ENCODE assay signal across 8 cellular contexts in genomic region chr11:75668508-75669297, GRCh38. TPM values are rescaled to one million over a fixed set of nuclear protein-coding genes. Genes with fewer than 3 reads are reported as not detected.
DNase-seq lines count a peak whose midpoint lies in the region; ATAC-seq, FAIRE-seq and TF ChIP-seq lines count a peak whose summit lies in the region.

Gene MAP6, minus strand, starts transcription at chr11:75669038. Its CDS starts 669 bp downstream, at chr11:75668369.

- H3K4me1 ChIP-seq in BLaER1 (peaks cover 22% of the 10 kb centered on the region), HAP-1 (peaks cover 11% of the 10 kb centered on the region), H1 (replicated peaks in 1 of 4; ENCODE audit: control insufficient read depth in 3 of 4, insufficient read depth in 4 of 4, low read length in 3 of 4) (peaks cover 8 to 20% (median 9%) of the 10 kb centered on the region in 4 experiments), mesendoderm (ENCODE audit: control insufficient read depth, low read depth, low read length) (no peaks in the 10 kb centered on the region), suprapubic skin (peaks cover 21% of the 10 kb centered on the region)

- H4K20me1 ChIP-seq in BLaER1 (peaks cover 33% of the 10 kb centered on the region), H1 (replicated peaks in 1 of 2; ENCODE audit: control insufficient read depth in 1 of 2, insufficient read depth in 2 of 2, low read length in 2 of 2) (no peaks in the 10 kb centered on the region)

- H3K36me3 ChIP-seq in BLaER1: no peaks in the 10 kb centered on the region
- no peaks in the 10 kb centered on the region for H3K36me3 ChIP-seq in HAP-1 (replicated peaks)
- no peaks in the 10 kb centered on the region for H3K36me3 ChIP-seq in H1 (ENCODE audit: control insufficient read depth in 2 of 4, insufficient read depth in 4 of 4, low read length in 3 of 4)
- H3K36me3 ChIP-seq in mesendoderm (ENCODE audit: control insufficient read depth, insufficient read depth, low read length): no peaks in the 10 kb centered on the region
- H3K36me3 ChIP-seq in suprapubic skin: no peaks in the 10 kb centered on the region

- H2BK5ac ChIP-seq in H1 (ENCODE audit: low read depth, low read length) (no peak within 1 kb of the TSS), mesendoderm (ENCODE audit: low read length) (no peak within 1 kb of the TSS)

- no peak within 1 kb of the TSS for H3K27ac ChIP-seq in BLaER1
- no peak within 1 kb of the TSS for H3K27ac ChIP-seq in H1 (ENCODE audit: low read depth, low read length)
- H3K27ac ChIP-seq in mesendoderm (ENCODE audit: low read depth, low read length): no peak within 1 kb of the TSS
- no peak within 1 kb of the TSS for H3K27ac ChIP-seq in suprapubic skin

- H3K27me3 ChIP-seq in BLaER1 (peaks cover 70% of the 10 kb centered on the region), HAP-1 (ENCODE audit: low read depth) (peaks cover 34% of the 10 kb centered on the region), H1 (replicated peaks in 1 of 4; ENCODE audit: control insufficient read depth in 3 of 4, extremely low read depth in 1 of 4, insufficient read depth in 3 of 4, low read length in 3 of 4) (peaks cover 43 to 75% (median 64%) of the 10 kb centered on the region in 4 experiments), mesendoderm (ENCODE audit: insufficient read depth, low read length, poor library complexity) (peaks cover 53% of the 10 kb centered on the region), suprapubic skin (peaks cover 64% of the 10 kb centered on the region)

- no peak within 1 kb of the TSS for H2BK20ac ChIP-seq in H1 (ENCODE audit: low read length)

- no peak within 1 kb of the TSS for H2BK12ac ChIP-seq in H1 (ENCODE audit: low read depth, low read length)

- H3K23me2 ChIP-seq in H1 (ENCODE audit: low read depth, low read length): peaks cover 15% of the 10 kb centered on the region; the same call in 1 of the 2 replicates

- no peaks in the 10 kb centered on the region for H3K79me2 ChIP-seq in H1 (ENCODE audit: control insufficient read depth in 1 of 2, insufficient read depth in 2 of 2, low read length in 2 of 2)
- no peaks in the 10 kb centered on the region for H3K79me2 ChIP-seq in mesendoderm (ENCODE audit: control insufficient read depth, insufficient read depth, low read length)

- H3K56ac ChIP-seq in H1 (replicated peaks; ENCODE audit: insufficient read length, low read depth, low read length): no peak within 1 kb of the TSS
- no peak within 1 kb of the TSS for H3K56ac ChIP-seq in mesendoderm (ENCODE audit: low read length)

- peaks cover 6% of the 10 kb centered on the region; the same call in 1 of the 2 replicates for H3K9me3 ChIP-seq in BLaER1
- no peaks in the 10 kb centered on the region for H3K9me3 ChIP-seq in HAP-1
- H3K9me3 ChIP-seq in H1 (ENCODE audit: insufficient read depth in 2 of 2, low read depth in 1 of 2, low read length in 1 of 2): peaks cover 0 to 1% of the 10 kb centered on the region in 2 experiments; a peak in 1 of 4 replicates
- H3K9me3 ChIP-seq in suprapubic skin: no peaks in the 10 kb centered on the region

- FAIRE-seq in H1 (lab: Jason Lieb, UNC): no peak

- POLR2A ChIA-PET in H1 (lab: Charles Lee; ENCODE audit: partially characterized antibody): interaction anchor here (2.0 to 2.7 kb wide), 2 partner anchors 85 to 95 kb away, joined by 5 to 6 read pairs; no protein-coding TSS in a partner anchor

- no peak; a peak in 2 of 4 replicates for TF ChIP-seq RAD21 in H1 (IDR thresholded peaks at IDR 0.05 in 1 of 2, conservative IDR thresholded peaks at IDR 0.05 in 1 of 2; ENCODE audit: low read depth in 2 of 2, low read length in 2 of 2)

- H4K5ac ChIP-seq in H1 (ENCODE audit: insufficient read length, low read depth, low read length) (no peak within 1 kb of the TSS), mesendoderm (ENCODE audit: low read length) (no peak within 1 kb of the TSS)

- peak in 1 of 3 experiments; percentile 8; a peak in 1 of 4 replicates for TF ChIP-seq CTCF in H1 (IDR thresholded peaks at IDR 0.05; ENCODE audit: control extremely low read depth in 1 of 3, insufficient read depth in 1 of 3, low read depth in 1 of 3, low read length in 3 of 3)
- TF ChIP-seq CTCF in suprapubic skin (IDR thresholded peaks at IDR 0.05): no peak

- no peak within 1 kb of the TSS for H3K23ac ChIP-seq in H1 (ENCODE audit: insufficient read length)
- no peak within 1 kb of the TSS for H3K23ac ChIP-seq in mesendoderm (ENCODE audit: low read length)

- TF ChIP-seq EP300 in H1 (IDR thresholded peaks at IDR 0.05; ENCODE audit: borderline replicate concordance in 1 of 2, low read depth in 2 of 2, low read length in 2 of 2) (no peak), suprapubic skin (IDR thresholded peaks at IDR 0.05) (no peak)

- H3K4me3 ChIP-seq in BLaER1 (peak within 1 kb of the TSS; percentile 66), HAP-1 (peak within 1 kb of the TSS; percentile 26), H1 (ENCODE audit: extremely low read depth in 1 of 4, insufficient read depth in 2 of 4, low read depth in 3 of 4, low read length in 4 of 4) (peak within 1 kb of the TSS; percentile 32 to 66 (median 45)), mesendoderm (ENCODE audit: low read length) (no peak within 1 kb of the TSS), suprapubic skin (peak within 1 kb of the TSS; percentile 49)

- DNase-seq in HAP-1 (ENCODE audit: low spot score in 2 of 2): peak; percentile 39 to 70
- peak; percentile 61 for DNase-seq in SW480 (ENCODE audit: low spot score)
- DNase-seq in H1 (ENCODE audit: low read depth in 1 of 2, low spot score in 2 of 2): peak in 1 of 2 experiments; percentile 72
- peak; percentile 44 for DNase-seq in mesendoderm
- no peak for DNase-seq in suprapubic skin (ENCODE audit: low spot score in 2 of 2)
- DNase-seq in NCI-H2029 treated with DMSO at 0.1 percent for 48 hours (lab: John Stamatoyannopoulos, UW): no peak

- H4K91ac ChIP-seq in H1 (replicated peaks; ENCODE audit: insufficient read length, low read length): no peak within 1 kb of the TSS

- H2AFZ ChIP-seq in H1 (ENCODE audit: low read length): no peak within 1 kb of the TSS

- H4K8ac ChIP-seq in H1 (ENCODE audit: extremely low read depth, insufficient read depth, low read length) (no peak within 1 kb of the TSS; the same call in 1 of the 2 replicates), mesendoderm (ENCODE audit: low read depth, low read length) (no peak within 1 kb of the TSS)

- peak within 1 kb of the TSS; percentile 98 for H3K4me2 ChIP-seq in BLaER1
- H3K4me2 ChIP-seq in H1 (ENCODE audit: insufficient read depth in 1 of 2, low read depth in 2 of 2, low read length in 2 of 2): peak within 1 kb of the TSS; percentile 79 to 82
- H3K4me2 ChIP-seq in mesendoderm (ENCODE audit: low read length): peak within 1 kb of the TSS; percentile 21

- H3K79me1 ChIP-seq in H1 (ENCODE audit: low read depth, low read length) (no peaks in the 10 kb centered on the region), mesendoderm (ENCODE audit: low read length) (no peaks in the 10 kb centered on the region)

- in situ Hi-C loops in HAP-1 (cut with MboI; ENCODE audit: low sequenced_read_pairs): no loop called here

- TF ChIP-seq POLR2A in H1 (IDR thresholded peaks at IDR 0.05; ENCODE audit: control extremely low read depth in 1 of 2, low read depth in 2 of 2, low read length in 2 of 2): no peak
- TF ChIP-seq POLR2A in suprapubic skin (IDR thresholded peaks at IDR 0.05): no peak

- H3K4ac ChIP-seq in H1 (replicated peaks; ENCODE audit: insufficient read length, low read depth, low read length) (no peak within 1 kb of the TSS), mesendoderm (ENCODE audit: low read depth, low read length) (no peak within 1 kb of the TSS)

- no peak within 1 kb of the TSS for H3K14ac ChIP-seq in H1 (ENCODE audit: insufficient read length)

- H2AK5ac ChIP-seq in H1 (ENCODE audit: low read depth, low read length): no peak within 1 kb of the TSS
- no peak within 1 kb of the TSS for H2AK5ac ChIP-seq in mesendoderm (ENCODE audit: low read length)

- H2BK120ac ChIP-seq in H1 (replicated peaks; ENCODE audit: low read depth, low read length) (no peak within 1 kb of the TSS), mesendoderm (ENCODE audit: low read depth, low read length) (no peak within 1 kb of the TSS)

- H3K9ac ChIP-seq in BLaER1 (no peak within 1 kb of the TSS), H1 (replicated peaks in 1 of 4; ENCODE audit: extremely low read depth in 1 of 4, low read depth in 3 of 4, low read length in 3 of 4) (no peak within 1 kb of the TSS), mesendoderm (ENCODE audit: low read length) (no peak within 1 kb of the TSS)

- 5% methylated on average over 58 of the region's 67 CpGs; no CpG with 5 or more reads in 1 of the 2 experiments for WGBS in H1 (ENCODE audit: extremely low coverage in 1 of 2, insufficient coverage in 1 of 2, insufficient read length in 1 of 2, insufficient replicate concordance in 2 of 2, low coverage in 1 of 2, low lambda C conversion rate in 2 of 2, missing lambda C conversion rate in 1 of 2), 2 experiments
- no CpG with 5 or more reads among the region's 67 CpGs for WGBS in mesendoderm (ENCODE audit: extremely low coverage, insufficient coverage, low lambda C conversion rate)
- WGBS in suprapubic skin: 3% methylated on average over 42 of the region's 67 CpGs

- no peak within 1 kb of the TSS for H2BK15ac ChIP-seq in H1 (ENCODE audit: low read length)
- H2BK15ac ChIP-seq in mesendoderm (replicated peaks; ENCODE audit: low read depth): no peak within 1 kb of the TSS

- H3K18ac ChIP-seq in H1 (ENCODE audit: extremely low read depth, low read length): no peak within 1 kb of the TSS
- no peak within 1 kb of the TSS for H3K18ac ChIP-seq in mesendoderm (ENCODE audit: low read length)

- CTCF ChIA-PET in H1 (lab: Charles Lee; ENCODE audit: partially characterized antibody): interaction anchor here (0.7 to 1.5 kb wide), 5 partner anchors 14 to 123 kb away, joined by 3 to 5 read pairs (median 4); no protein-coding TSS in a partner anchor

- no peak for ATAC-seq in HG03460 (IDR thresholded peaks at IDR 0.05; ENCODE audit: unreplicated experiment)

TF ChIP-seq in H1, 55 proteins besides CTCF, POLR2A, EP300 and RAD21 (continues in another document):
- peak; percentile 27 for TF ChIP-seq ASH2L (IDR thresholded peaks at IDR 0.05; ENCODE audit: low read length)
- TF ChIP-seq RBBP5 (IDR thresholded peaks at IDR 0.05; ENCODE audit: borderline replicate concordance, low read depth, low read length): peak; percentile 28; the same call in 1 of the 2 replicates
- peak; percentile 84 for TF ChIP-seq EZH2 (IDR thresholded peaks at IDR 0.05; ENCODE audit: low read depth, low read length, severe bottlenecking)

RNA-seq across cellular contexts. Expression of gene MAP6, which starts in this region (rescaled TPM):
- total RNA-seq in H1 (2021; fragmentation: NEBNext Ultra II Directional; extraction: Animal tissue kit (Norgen Biotek cat#: 25700)): 0.54 and 0.94 TPM in 2 replicates
- 0.49 and 0.89 TPM in 2 replicates for polyA plus RNA-seq in H1 (2011; rRNA removed)
- polyA plus RNA-seq in H1 (2011; cell fraction: cytosol; rRNA removed): 0.65 TPM
- polyA plus RNA-seq in H1 (2011; cell fraction: nucleus; rRNA removed): 1.3 TPM
- polyA plus RNA-seq in H1 (2012, experiment 1 of 2): 0.96 to 1.3 TPM (median 1.0 TPM) in 4 replicates
- polyA plus RNA-seq in H1 (2012, experiment 2 of 2): 0.68 TPM
- polyA plus RNA-seq in H1 (2013, experiment 1 of 2): 0.22 TPM
- 0.09 TPM for polyA plus RNA-seq in H1 (2013, experiment 2 of 2)
- polyA minus RNA-seq in H1 (2011; rRNA and poly(A)+ RNA removed): 0.54 and 1.2 TPM in 2 replicates
- polyA minus RNA-seq in H1 (2011; cell fraction: cytosol; rRNA and poly(A)+ RNA removed): 0.51 TPM
- polyA minus RNA-seq in H1 (2011; cell fraction: nucleus; rRNA and poly(A)+ RNA removed): 0.70 TPM
- 0.01 TPM for polyA plus RNA-seq in mesendoderm (2013, experiment 1 of 2)
- 0.01 TPM for polyA plus RNA-seq in mesendoderm (2013, experiment 2 of 2)
- 10 to 100 TPM in 1 of 4 donors, 1 to 10 TPM in 3; 2.7 to 11.0 (median 4.6) TPM for total RNA-seq in suprapubic skin

Comparison
In these comparisons a context has a peak if more than half of its experiments do, and no peak if none do; other contexts are left out.
1. H3K4me2 ChIP-seq: peak in every context shown above with its lines; median percentile 98 in BLaER1; 80 in H1; 21 in mesendoderm.
2. DNase-seq: peak in HAP-1 (2 of 2), SW480 (single experiment) and mesendoderm (single experiment); none in suprapubic skin (0 of 2) and NCI-H2029 treated with DMSO at 0.1 percent for 48 hours (single experiment).